Comparison of ENCODE assay signal across 28 cellular contexts in the genomic region with DNA sequence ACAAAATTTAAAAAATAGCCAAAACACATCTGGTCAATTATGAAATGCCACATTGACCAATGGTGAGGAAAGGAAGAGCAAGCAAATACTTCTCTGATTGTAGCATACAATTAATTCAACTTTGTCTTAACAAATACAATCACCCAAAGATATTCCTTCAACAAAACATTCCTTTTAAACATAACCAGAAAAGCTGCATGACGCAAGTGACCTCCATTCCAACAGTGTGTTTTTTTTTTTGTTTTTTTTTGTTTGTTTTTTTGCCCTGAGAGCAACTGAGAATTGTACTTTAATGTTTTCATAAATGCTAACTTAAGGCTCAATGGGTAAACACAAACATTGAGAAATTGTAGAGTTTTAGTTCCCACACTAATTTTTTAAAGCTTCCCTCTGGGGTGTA.
"Had no signal": no experiment of that assay in that cellular context is flagged by ENCODE, and none has a peak within 500 bp of the region (broad histone marks: within the 10 kb centered on the region; RNA-seq: fewer than 3 reads in every experiment).

No MANE protein-coding gene starts in this region.

- H3K27me3 Mint-ChIP-seq: activated CD4-positive, alpha-beta T cell treated with anti-CD3 and anti-CD28 coated beads for 36 hours; activated naive CD8-positive, alpha-beta T cell; stimulated activated naive CD8-positive, alpha-beta T cell treated with anti-CD3 and anti-CD28 coated beads, Interleukin-15, Interleukin-2, amounts not matched to agents 100 ng/mL and 50 ng/mL, for 24 hours; type B pancreatic cell had no signal

- H3K4me3 Mint-ChIP-seq: activated CD4-positive, alpha-beta T cell treated with anti-CD3 and anti-CD28 coated beads for 36 hours; activated naive CD8-positive, alpha-beta T cell; mesothelial cell of epicardium; naive B cell; stimulated activated effector memory CD8-positive, alpha-beta T cell treated with anti-CD3 and anti-CD28 coated beads, Interleukin-12 subunit alpha, Interleukin-12 subunit beta, amount 100 ng/mL, for 72 hours; stimulated activated naive CD8-positive, alpha-beta T cell treated with anti-CD3 and anti-CD28 coated beads, Interleukin-15, Interleukin-2, amounts not matched to agents 100 ng/mL and 50 ng/mL, for 24 hours; T-helper 2 cell treated with Interferon-gamma antibody and Interleukin-4, amounts not matched to agents 5 μg/mL and 100 μg/mL, for 36 hours; type B pancreatic cell had no signal

- H3K27ac ChIP-seq: adrenal gland, body of pancreas, cardiac muscle cell, coronary artery, right atrium auricular region, skin epidermis, uterus had no signal

- DNase-seq: activated CD4-positive, alpha-beta T cell treated with anti-CD3 and anti-CD28 coated beads for 36 hours; activated CD4-positive, alpha-beta T cell treated with anti-CD3 and anti-CD28 coated beads, Interleukin-2, amount 50 U/mL, for 4 hours; activated CD4-positive, CD25-positive, alpha-beta regulatory T cell; activated effector memory CD4-positive, alpha-beta T cell treated with Interleukin-2 at 50 U/mL for 16 hours; activated naive CD4-positive, alpha-beta T cell treated with Interleukin-2 at 50 U/mL for 16 hours; adrenal gland; aorta; body of pancreas; cerebellar nuclear complex; dorsolateral prefrontal cortex; effector memory CD4-positive, alpha-beta T cell; erythroblast; foreskin melanocyte; naive B cell; nucleus accumbens; stimulated activated CD4-positive, alpha-beta T cell treated with anti-CD3 and anti-CD28 coated beads, Interleukin-4, amount 100 ng/mL, for 24 hours; T-helper 1 cell; uterus had no signal

- H3K27me3 ChIP-seq: adrenal gland, body of pancreas, cardiac muscle cell, dorsolateral prefrontal cortex, right atrium auricular region, uterus had no signal

- H3K4me1 Mint-ChIP-seq: activated CD4-positive, alpha-beta T cell treated with anti-CD3 and anti-CD28 coated beads for 36 hours; naive B cell; stimulated activated effector memory CD8-positive, alpha-beta T cell treated with anti-CD3 and anti-CD28 coated beads, Interleukin-12 subunit alpha, Interleukin-12 subunit beta, amount 100 ng/mL, for 72 hours had no signal

- H3K36me3 ChIP-seq: adrenal gland, cardiac muscle cell, right atrium auricular region, uterus had no signal

- H3K36me3 Mint-ChIP-seq: mesothelial cell of epicardium; naive B cell; stimulated activated effector memory CD8-positive, alpha-beta T cell treated with anti-CD3 and anti-CD28 coated beads, Interleukin-12 subunit alpha, Interleukin-12 subunit beta, amount 100 ng/mL, for 72 hours had no signal

- H3K4me3 ChIP-seq: adrenal gland, body of pancreas, cardiac muscle cell, coronary artery, dorsolateral prefrontal cortex, right atrium auricular region, skin epidermis, uterus had no signal

- ATAC-seq: activated CD4-positive, alpha-beta T cell treated with anti-CD3 and anti-CD28 coated beads for 36 hours; body of pancreas; stimulated activated effector memory CD8-positive, alpha-beta T cell treated with anti-CD3 and anti-CD28 coated beads, Interleukin-12 subunit alpha, Interleukin-12 subunit beta, amount 100 ng/mL, for 72 hours had no signal

- H3K9me3 ChIP-seq: adrenal gland, body of pancreas, right atrium auricular region, uterus had no signal

- H3K9me3 Mint-ChIP-seq: mesothelial cell of epicardium; naive B cell; stimulated activated effector memory CD8-positive, alpha-beta T cell treated with anti-CD3 and anti-CD28 coated beads, Interleukin-12 subunit alpha, Interleukin-12 subunit beta, amount 100 ng/mL, for 72 hours; stimulated activated naive CD8-positive, alpha-beta T cell treated with anti-CD3 and anti-CD28 coated beads, Interleukin-15, Interleukin-2, amounts not matched to agents 100 ng/mL and 50 ng/mL, for 24 hours; T-helper 2 cell treated with Interferon-gamma antibody and Interleukin-4, amounts not matched to agents 5 μg/mL and 100 μg/mL, for 36 hours; type B pancreatic cell had no signal

- H3K4me1 ChIP-seq: adrenal gland, uterus had no signal

- H3K27ac Mint-ChIP-seq: activated CD4-positive, alpha-beta T cell treated with anti-CD3 and anti-CD28 coated beads for 36 hours; activated naive CD8-positive, alpha-beta T cell; mesothelial cell of epicardium; naive B cell; stimulated activated effector memory CD8-positive, alpha-beta T cell treated with anti-CD3 and anti-CD28 coated beads, Interleukin-12 subunit alpha, Interleukin-12 subunit beta, amount 100 ng/mL, for 72 hours; stimulated activated naive CD8-positive, alpha-beta T cell treated with anti-CD3 and anti-CD28 coated beads, Interleukin-15, Interleukin-2, amounts not matched to agents 100 ng/mL and 50 ng/mL, for 24 hours; T-helper 2 cell treated with Interferon-gamma antibody and Interleukin-4, amounts not matched to agents 5 μg/mL and 100 μg/mL, for 36 hours; type B pancreatic cell had no signal
